19 cellular contexts compared by ENCODE assay signal in the genomic region with DNA sequence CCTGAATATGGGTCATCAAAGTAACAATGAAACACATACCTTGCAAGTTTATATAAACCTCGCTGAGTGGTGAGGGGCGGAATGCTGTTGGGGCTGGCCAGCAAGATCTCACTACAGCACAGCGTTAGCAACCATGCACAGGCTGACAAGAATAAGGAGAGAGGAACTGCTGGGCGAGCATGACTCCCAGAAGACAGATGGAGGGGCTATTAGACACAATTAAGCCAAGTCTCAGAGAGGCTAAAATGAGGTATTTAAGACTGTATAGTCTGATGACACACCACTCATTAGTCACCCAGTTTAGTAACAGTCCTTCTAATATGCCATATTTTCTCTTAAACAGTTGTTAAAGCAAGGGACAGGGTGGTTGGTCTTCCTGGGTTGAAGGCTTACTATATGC.
A peak's percentile ranks its signal among the peaks of the same experiment; 100 is the strongest.
DNase-seq lines count a peak whose midpoint lies in the region; ATAC-seq, FAIRE-seq and TF ChIP-seq lines count a peak whose summit lies in the region.
"Had no signal": no experiment of that assay in that cellular context is flagged by ENCODE, and none has a peak within 500 bp of the region (broad histone marks: within the 10 kb centered on the region; RNA-seq: fewer than 3 reads in every experiment).

No MANE protein-coding gene starts in this region.

- H3K9me3 ChIP-seq in A549 (no peaks in the 10 kb centered on the region), psoas muscle (no peaks in the 10 kb centered on the region)
- H3K9me3 ChIP-seq: thoracic aorta had no signal

- H3K4me1 ChIP-seq in A549 (peaks cover 63% of the 10 kb centered on the region), foreskin keratinocyte (peaks cover 27% of the 10 kb centered on the region), psoas muscle (no peaks in the 10 kb centered on the region)

- DNase-seq in A549 (ENCODE audit: low read depth in 1 of 2, low spot score in 1 of 2) (no peak), HT1080 (ENCODE audit: low read depth) (peak; percentile 20), UCSD-AML1 (lab: John Stamatoyannopoulos, UW; ENCODE audit: unreplicated experiment) (peak; percentile 11), foreskin keratinocyte (peak in 1 of 2 donors; percentile 7), psoas muscle (no peak), GM13976 (ENCODE audit: low spot score) (no peak), NCI-H774 (lab: John Stamatoyannopoulos, UW) (no peak)
- DNase-seq: amygdala; CD4-positive, alpha-beta memory T cell; NCI-H1417 treated with DMSO at 0.1 percent for 48 hours; nucleus accumbens; stimulated activated CD4-positive, alpha-beta T cell treated with anti-CD3 and anti-CD28 coated beads, Interleukin-4, amount 100 ng/mL, for 24 hours had no signal

- H3K27ac ChIP-seq in A549 (peak overlapping the region; percentile 66 to 73; a peak in 5 of 6 replicates), foreskin keratinocyte (no peak overlapping the region), psoas muscle (no peak overlapping the region)
- H3K27ac ChIP-seq: KMS-11, thoracic aorta, VCaP had no signal

- intact Hi-C loops in psoas muscle (cut with DNase I) = loop anchor here (5.0 to 10.0 kb wide), 5 partner anchors 587 to 825 kb away; no protein-coding TSS in a partner anchor

- no peaks in the 10 kb centered on the region for H3K27me3 ChIP-seq in foreskin keratinocyte
- H3K27me3 ChIP-seq in psoas muscle (ENCODE audit: insufficient read depth in 3 of 3, low read length in 2 of 3) = no peaks in the 10 kb centered on the region

- no peak for ATAC-seq in A549
- ATAC-seq in foreskin keratinocyte = peak; percentile 50
- no peak for ATAC-seq in psoas muscle
- no peak for ATAC-seq in HG03175 (IDR thresholded peaks at IDR 0.05; ENCODE audit: unreplicated experiment)
- ATAC-seq: sciatic nerve had no signal

- H3K4me3 ChIP-seq in A549 = no peak overlapping the region
- H3K4me3 ChIP-seq in psoas muscle = no peak overlapping the region
- H3K4me3 ChIP-seq: thoracic aorta had no signal

- WGBS in A549 (ENCODE audit: missing lambda C conversion rate) = 87% methylated on average over 4 of the region's 4 CpGs
- WGBS in psoas muscle, 3 donors = 70 to 83% (median 77%) methylated on average over 4 of the region's 4 CpGs

- peak overlapping the region; percentile 4; the same call in 1 of the 3 replicates for H3K4me2 ChIP-seq in A549
- H3K4me2 ChIP-seq: KMS-11 had no signal

- in situ Hi-C loops in GM13976 (cut with MboI; ENCODE audit: low sequenced_read_pairs, unreplicated experiment) = no loop called here

- no peak for TF ChIP-seq POLR2A in A549 (IDR thresholded peaks at IDR 0.05; ENCODE audit: low read length)

- CTCF ChIA-PET in A549 (lab: Yijun Ruan, JAX) = interaction anchor here (0.8 to 1.9 kb wide), 9 partner anchors 10 to 1073 kb away, joined by 3 to 6 read pairs (median 3); no protein-coding TSS in a partner anchor

- FAIRE-seq in A549 (lab: Jason Lieb, UNC) = peak; percentile 67
- FAIRE-seq: colon, GM12891 had no signal

- TF ChIP-seq RAD21 in A549 (conservative IDR thresholded peaks at IDR 0.05 in 1 of 2, IDR thresholded peaks at IDR 0.05 in 1 of 2) = no peak

- POLR2A ChIA-PET in A549 (lab: Yijun Ruan, JAX) = no interaction called here

- TF ChIP-seq EP300 in A549 (IDR thresholded peaks at IDR 0.05) = no peak

- TF ChIP-seq CTCF in A549 (IDR thresholded peaks at IDR 0.05) = no peak
- peak; percentile 37 for TF ChIP-seq CTCF in foreskin keratinocyte (conservative IDR thresholded peaks at IDR 0.05)
- TF ChIP-seq CTCF in psoas muscle (IDR thresholded peaks at IDR 0.05) = no peak
- TF ChIP-seq CTCF in GM13976 (IDR thresholded peaks at IDR 0.05; ENCODE audit: borderline replicate concordance, control extremely low read depth, extremely low read depth, insufficient read depth, missing control alignments) = no peak

- no peaks in the 10 kb centered on the region for H3K36me3 ChIP-seq in psoas muscle (ENCODE audit: insufficient read depth in 1 of 2, low read depth in 1 of 2)
- H3K36me3 ChIP-seq: thoracic aorta had no signal

TF ChIP-seq in A549, 52 proteins besides CTCF, POLR2A, EP300 and RAD21:
- TF ChIP-seq BCL3 (IDR thresholded peaks at IDR 0.05) = no peak
TF ChIP-seq in A549: peak in this region for 0.

Comparison
In these comparisons a context has a peak if more than half of its experiments do, and no peak if none do; other contexts are left out.
1. DNase-seq: peak in HT1080 (single experiment) and UCSD-AML1 (single experiment); none in A549 (0 of 2), psoas muscle (0 of 2), GM13976 (single experiment) and NCI-H774 (single experiment).
2. H3K27ac ChIP-seq: peak in A549 (2 of 2); none in foreskin keratinocyte (single experiment) and psoas muscle (single experiment).